In the genomic region with DNA sequence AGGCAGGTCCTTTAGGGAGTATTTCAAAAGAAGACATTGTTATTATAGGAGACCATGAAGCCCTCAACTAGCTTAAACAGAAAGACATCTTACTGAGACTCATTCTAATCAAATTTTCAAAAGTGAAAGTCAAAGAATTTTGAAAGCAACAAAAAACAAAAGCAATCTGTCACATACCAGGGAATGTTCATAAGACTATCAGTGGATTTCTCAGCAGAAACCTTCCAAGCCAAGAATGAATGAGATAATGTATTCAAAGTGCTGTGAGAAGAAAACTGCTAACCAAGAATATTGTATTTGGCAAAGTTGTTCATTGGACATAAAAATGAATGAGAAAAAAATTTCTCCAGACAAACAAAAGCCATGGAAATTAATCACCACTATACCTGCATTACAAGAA, we compare ENCODE assay signal across 39 cellular contexts. TPM values are rescaled to one million over a fixed set of nuclear protein-coding genes. Genes with fewer than 3 reads are reported as not detected.
"Had no signal": no experiment of that assay in that cellular context is flagged by ENCODE, and none has a peak within 500 bp of the region (broad histone marks: within the 10 kb centered on the region; RNA-seq: fewer than 3 reads in every experiment).

No MANE protein-coding gene starts in this region.

- H3K36me3 ChIP-seq: MG63 had no signal

- DNase-seq: Kasumi-1, MG63, MM.1S, MV-4-11, NCI-H1048, NCI-H1092, NCI-H1092 treated with DMSO at 0.1 percent for 48 hours, NCI-H1105, NCI-H1105 treated with DMSO at 0.1 percent for 48 hours, NCI-H1417, NCI-H1417 treated with DMSO at 0.1 percent for 48 hours, NCI-H1436, NCI-H1436 treated with DMSO at 0.1 percent for 48 hours, NCI-H146, NCI-H1694, NCI-H1694 treated with DMSO at 0.1 percent for 48 hours, NCI-H187, NCI-H187 treated with DMSO at 0.1 percent for 48 hours, NCI-H1930, NCI-H2029, NCI-H2029 treated with DMSO at 0.1 percent for 48 hours, NCI-H2081, NCI-H2081 treated with DMSO at 0.1 percent for 48 hours, NCI-H2107, NCI-H2171, NCI-H2171 treated with DMSO at 0.1 percent for 48 hours, NCI-H2227 treated with DMSO at 0.1 percent for 48 hours, NCI-H226, NCI-H345, NCI-H446, NCI-H446 treated with DMSO at 0.1 percent for 48 hours, NCI-H510A, NCI-H510A treated with DMSO at 0.1 percent for 48 hours, NCI-H524, NCI-H524 treated with DMSO at 0.1 percent for 48 hours, NCI-H526 had no signal

- H3K27me3 ChIP-seq: MG63 had no signal

- H3K4me3 ChIP-seq: MG63 had no signal

RNA-seq across cellular contexts. Expression of gene FUT9, which starts 48.2 kb away (rescaled TPM):
- total RNA-seq: LHCN-M2, M059J, MCF 10A had no signal
